Comparison of ENCODE assay signal across 1 cellular context in the genomic region with DNA sequence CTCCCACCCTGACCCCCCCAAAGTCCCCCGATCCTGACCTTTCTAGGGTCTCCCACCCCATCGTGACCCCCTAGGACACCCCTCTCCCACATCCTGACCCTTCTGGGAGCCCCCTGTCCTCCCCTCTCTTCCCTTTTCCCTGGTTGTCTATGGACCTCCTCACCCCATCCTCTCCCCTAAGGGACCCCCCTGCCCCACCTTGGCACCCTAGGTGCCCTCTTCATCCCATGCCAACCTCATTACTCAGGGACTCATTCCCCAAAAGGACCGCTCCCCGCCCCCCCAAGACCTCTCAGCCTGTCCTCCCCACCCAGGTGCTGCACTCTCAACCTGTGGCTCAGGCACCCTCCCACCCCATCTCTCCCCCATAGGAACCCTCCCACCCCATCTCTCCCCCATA.
TF ChIP-seq lines count a peak whose summit lies in the region.

No MANE protein-coding gene starts in this region.

TF ChIP-seq in HepG2, 621 proteins besides CTCF, POLR2A, EP300 and RAD21:
- TF ChIP-seq, protein P1, sequence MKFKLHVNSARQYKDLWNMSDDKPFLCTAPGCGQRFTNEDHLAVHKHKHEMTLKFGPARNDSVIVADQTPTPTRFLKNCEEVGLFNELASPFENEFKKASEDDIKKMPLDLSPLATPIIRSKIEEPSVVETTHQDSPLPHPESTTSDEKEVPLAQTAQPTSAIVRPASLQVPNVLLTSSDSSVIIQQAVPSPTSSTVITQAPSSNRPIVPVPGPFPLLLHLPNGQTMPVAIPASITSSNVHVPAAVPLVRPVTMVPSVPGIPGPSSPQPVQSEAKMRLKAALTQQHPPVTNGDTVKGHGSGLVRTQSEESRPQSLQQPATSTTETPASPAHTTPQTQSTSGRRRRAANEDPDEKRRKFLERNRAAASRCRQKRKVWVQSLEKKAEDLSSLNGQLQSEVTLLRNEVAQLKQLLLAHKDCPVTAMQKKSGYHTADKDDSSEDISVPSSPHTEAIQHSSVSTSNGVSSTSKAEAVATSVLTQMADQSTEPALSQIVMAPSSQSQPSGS (CRISPR knock-in tag; IDR thresholded peaks at IDR 0.05), result no peak
- TF ChIP-seq NR2F2 (IDR thresholded peaks at IDR 0.05; ENCODE audit: borderline replicate concordance, low read depth) (no peak), CCDC6 (CRISPR knock-in tag; IDR thresholded peaks at IDR 0.05) (no peak), ZFP36 (IDR thresholded peaks at IDR 0.05; ENCODE audit: borderline replicate concordance, low read depth, low read length, partially characterized antibody) (no peak), ELF3 (CRISPR knock-in tag; IDR thresholded peaks at IDR 0.05) (no peak), RFX1 (IDR thresholded peaks at IDR 0.05) (no peak), ZNF44 (CRISPR knock-in tag; IDR thresholded peaks at IDR 0.05) (no peak), KIAA2018 (CRISPR knock-in tag; IDR thresholded peaks at IDR 0.05; ENCODE audit: borderline replicate concordance) (no peak), ZNF746 (CRISPR knock-in tag; IDR thresholded peaks at IDR 0.05) (no peak), ZNF781 (CRISPR knock-in tag; IDR thresholded peaks at IDR 0.05; ENCODE audit: borderline replicate concordance, not compliant biosample characterization) (no peak), SKI (IDR thresholded peaks at IDR 0.05; ENCODE audit: partially characterized antibody) (no peak), MTA3 (CRISPR knock-in tag; IDR thresholded peaks at IDR 0.05) (no peak)
- TF ChIP-seq, protein P2, sequence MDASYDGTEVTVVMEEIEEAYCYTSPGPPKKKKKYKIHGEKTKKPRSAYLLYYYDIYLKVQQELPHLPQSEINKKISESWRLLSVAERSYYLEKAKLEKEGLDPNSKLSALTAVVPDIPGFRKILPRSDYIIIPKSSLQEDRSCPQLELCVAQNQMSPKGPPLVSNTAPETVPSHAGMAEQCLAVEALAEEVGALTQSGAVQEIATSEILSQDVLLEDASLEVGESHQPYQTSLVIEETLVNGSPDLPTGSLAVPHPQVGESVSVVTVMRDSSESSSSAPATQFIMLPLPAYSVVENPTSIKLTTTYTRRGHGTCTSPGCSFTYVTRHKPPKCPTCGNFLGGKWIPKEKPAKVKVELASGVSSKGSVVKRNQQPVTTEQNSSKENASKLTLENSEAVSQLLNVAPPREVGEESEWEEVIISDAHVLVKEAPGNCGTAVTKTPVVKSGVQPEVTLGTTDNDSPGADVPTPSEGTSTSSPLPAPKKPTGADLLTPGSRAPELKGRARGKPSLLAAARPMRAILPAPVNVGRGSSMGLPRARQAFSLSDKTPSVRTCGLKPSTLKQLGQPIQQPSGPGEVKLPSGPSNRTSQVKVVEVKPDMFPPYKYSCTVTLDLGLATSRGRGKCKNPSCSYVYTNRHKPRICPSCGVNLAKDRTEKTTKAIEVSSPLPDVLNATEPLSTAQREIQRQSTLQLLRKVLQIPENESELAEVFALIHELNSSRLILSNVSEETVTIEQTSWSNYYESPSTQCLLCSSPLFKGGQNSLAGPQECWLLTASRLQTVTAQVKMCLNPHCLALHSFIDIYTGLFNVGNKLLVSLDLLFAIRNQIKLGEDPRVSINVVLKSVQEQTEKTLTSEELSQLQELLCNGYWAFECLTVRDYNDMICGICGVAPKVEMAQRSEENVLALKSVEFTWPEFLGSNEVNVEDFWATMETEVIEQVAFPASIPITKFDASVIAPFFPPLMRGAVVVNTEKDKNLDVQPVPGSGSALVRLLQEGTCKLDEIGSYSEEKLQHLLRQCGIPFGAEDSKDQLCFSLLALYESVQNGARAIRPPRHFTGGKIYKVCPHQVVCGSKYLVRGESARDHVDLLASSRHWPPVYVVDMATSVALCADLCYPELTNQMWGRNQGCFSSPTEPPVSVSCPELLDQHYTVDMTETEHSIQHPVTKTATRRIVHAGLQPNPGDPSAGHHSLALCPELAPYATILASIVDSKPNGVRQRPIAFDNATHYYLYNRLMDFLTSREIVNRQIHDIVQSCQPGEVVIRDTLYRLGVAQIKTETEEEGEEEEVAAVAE (CRISPR knock-in tag; IDR thresholded peaks at IDR 0.05; ENCODE audit: borderline replicate concordance), result no peak
- TF ChIP-seq, protein P3, sequence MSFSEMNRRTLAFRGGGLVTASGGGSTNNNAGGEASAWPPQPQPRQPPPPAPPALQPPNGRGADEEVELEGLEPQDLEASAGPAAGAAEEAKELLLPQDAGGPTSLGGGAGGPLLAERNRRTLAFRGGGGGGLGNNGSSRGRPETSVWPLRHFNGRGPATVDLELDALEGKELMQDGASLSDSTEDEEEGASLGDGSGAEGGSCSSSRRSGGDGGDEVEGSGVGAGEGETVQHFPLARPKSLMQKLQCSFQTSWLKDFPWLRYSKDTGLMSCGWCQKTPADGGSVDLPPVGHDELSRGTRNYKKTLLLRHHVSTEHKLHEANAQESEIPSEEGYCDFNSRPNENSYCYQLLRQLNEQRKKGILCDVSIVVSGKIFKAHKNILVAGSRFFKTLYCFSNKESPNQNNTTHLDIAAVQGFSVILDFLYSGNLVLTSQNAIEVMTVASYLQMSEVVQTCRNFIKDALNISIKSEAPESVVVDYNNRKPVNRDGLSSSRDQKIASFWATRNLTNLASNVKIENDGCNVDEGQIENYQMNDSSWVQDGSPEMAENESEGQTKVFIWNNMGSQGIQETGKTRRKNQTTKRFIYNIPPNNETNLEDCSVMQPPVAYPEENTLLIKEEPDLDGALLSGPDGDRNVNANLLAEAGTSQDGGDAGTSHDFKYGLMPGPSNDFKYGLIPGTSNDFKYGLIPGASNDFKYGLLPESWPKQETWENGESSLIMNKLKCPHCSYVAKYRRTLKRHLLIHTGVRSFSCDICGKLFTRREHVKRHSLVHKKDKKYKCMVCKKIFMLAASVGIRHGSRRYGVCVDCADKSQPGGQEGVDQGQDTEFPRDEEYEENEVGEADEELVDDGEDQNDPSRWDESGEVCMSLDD (CRISPR knock-in tag; IDR thresholded peaks at IDR 0.05; ENCODE audit: borderline replicate concordance), result no peak
- TF ChIP-seq, protein P4, sequence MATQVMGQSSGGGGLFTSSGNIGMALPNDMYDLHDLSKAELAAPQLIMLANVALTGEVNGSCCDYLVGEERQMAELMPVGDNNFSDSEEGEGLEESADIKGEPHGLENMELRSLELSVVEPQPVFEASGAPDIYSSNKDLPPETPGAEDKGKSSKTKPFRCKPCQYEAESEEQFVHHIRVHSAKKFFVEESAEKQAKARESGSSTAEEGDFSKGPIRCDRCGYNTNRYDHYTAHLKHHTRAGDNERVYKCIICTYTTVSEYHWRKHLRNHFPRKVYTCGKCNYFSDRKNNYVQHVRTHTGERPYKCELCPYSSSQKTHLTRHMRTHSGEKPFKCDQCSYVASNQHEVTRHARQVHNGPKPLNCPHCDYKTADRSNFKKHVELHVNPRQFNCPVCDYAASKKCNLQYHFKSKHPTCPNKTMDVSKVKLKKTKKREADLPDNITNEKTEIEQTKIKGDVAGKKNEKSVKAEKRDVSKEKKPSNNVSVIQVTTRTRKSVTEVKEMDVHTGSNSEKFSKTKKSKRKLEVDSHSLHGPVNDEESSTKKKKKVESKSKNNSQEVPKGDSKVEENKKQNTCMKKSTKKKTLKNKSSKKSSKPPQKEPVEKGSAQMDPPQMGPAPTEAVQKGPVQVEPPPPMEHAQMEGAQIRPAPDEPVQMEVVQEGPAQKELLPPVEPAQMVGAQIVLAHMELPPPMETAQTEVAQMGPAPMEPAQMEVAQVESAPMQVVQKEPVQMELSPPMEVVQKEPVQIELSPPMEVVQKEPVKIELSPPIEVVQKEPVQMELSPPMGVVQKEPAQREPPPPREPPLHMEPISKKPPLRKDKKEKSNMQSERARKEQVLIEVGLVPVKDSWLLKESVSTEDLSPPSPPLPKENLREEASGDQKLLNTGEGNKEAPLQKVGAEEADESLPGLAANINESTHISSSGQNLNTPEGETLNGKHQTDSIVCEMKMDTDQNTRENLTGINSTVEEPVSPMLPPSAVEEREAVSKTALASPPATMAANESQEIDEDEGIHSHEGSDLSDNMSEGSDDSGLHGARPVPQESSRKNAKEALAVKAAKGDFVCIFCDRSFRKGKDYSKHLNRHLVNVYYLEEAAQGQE (IDR thresholded peaks at IDR 0.05; ENCODE audit: borderline replicate concordance in 1 of 2, low read depth in 1 of 2, low read length in 2 of 2), result no peak
